In genomic region chr22:46749682-46750529, GRCh38 we compare ENCODE assay signal across 9 cellular contexts. TPM values are rescaled to one million over a fixed set of nuclear protein-coding genes. Genes with fewer than 3 reads are reported as not detected.
DNase-seq lines count a peak whose midpoint lies in the region; ATAC-seq and TF ChIP-seq lines count a peak whose summit lies in the region.
"Had no signal": no experiment of that assay in that cellular context is flagged by ENCODE, and none has a peak within 500 bp of the region (broad histone marks: within the 10 kb centered on the region; RNA-seq: fewer than 3 reads in every experiment).

No MANE protein-coding gene starts in this region.

- H3K36me3 Mint-ChIP-seq in T-helper 17 cell (ENCODE audit: low read depth) (no peaks in the 10 kb centered on the region), glutamatergic neuron (ENCODE audit: unreplicated experiment) (no peaks in the 10 kb centered on the region)

- H3K27ac Mint-ChIP-seq in T-helper 17 cell = peak overlapping the region; percentile 96
- H3K27ac Mint-ChIP-seq in glutamatergic neuron (ENCODE audit: unreplicated experiment) = no peak overlapping the region

- H3K27me3 ChIP-seq in right cardiac atrium (ENCODE audit: control insufficient read depth, insufficient read depth) = no peaks in the 10 kb centered on the region
- H3K27me3 ChIP-seq in spleen (replicated peaks in 1 of 7) = no peaks in the 10 kb centered on the region

- H3K27me3 Mint-ChIP-seq in T-helper 17 cell (no peaks in the 10 kb centered on the region), glutamatergic neuron (ENCODE audit: unreplicated experiment) (peaks cover 1% of the 10 kb centered on the region)

- H3K4me1 ChIP-seq in right cardiac atrium (ENCODE audit: control insufficient read depth, insufficient read depth, low read length) = peaks cover 19% of the 10 kb centered on the region
- H3K4me1 ChIP-seq in spleen = peaks cover 28 to 70% (median 54%) of the 10 kb centered on the region in 6 donors

- H3K9me3 Mint-ChIP-seq in glutamatergic neuron (ENCODE audit: unreplicated experiment) = peaks cover 5% of the 10 kb centered on the region

- H3K9me3 ChIP-seq in T-helper 17 cell (ENCODE audit: control insufficient read depth, low read length, poor library complexity, severe bottlenecking) (no peaks in the 10 kb centered on the region), right cardiac atrium (ENCODE audit: control insufficient read depth, low read length) (no peaks in the 10 kb centered on the region), spleen (no peaks in the 10 kb centered on the region)

- H3K4me1 Mint-ChIP-seq in T-helper 17 cell (peaks cover 28% of the 10 kb centered on the region), glutamatergic neuron (ENCODE audit: low read depth, unreplicated experiment) (no peaks in the 10 kb centered on the region)

- H3K27ac ChIP-seq in right cardiac atrium (ENCODE audit: low read length) (no peak overlapping the region), spleen (peak overlapping the region; percentile 38 to 95 (median 64))

- no peak overlapping the region for H3K4me3 ChIP-seq in right cardiac atrium (ENCODE audit: low read length)
- peak overlapping the region in 1 of 8 donors; percentile 35 for H3K4me3 ChIP-seq in spleen

- no peaks in the 10 kb centered on the region for H3K36me3 ChIP-seq in spleen

- WGBS in right cardiac atrium = 73% methylated on average over 14 of the region's 14 CpGs
- 42 to 66% (median 47%) methylated on average over 14 of the region's 14 CpGs for WGBS in spleen, 5 donors

- intact Hi-C loops in right cardiac atrium (cut with DNase I) = no loop called here
- intact Hi-C loops in spleen (cut with DNase I; ENCODE audit: low total_unique reads) = no loop called here

- no peak for TF ChIP-seq POLR2A in spleen (IDR thresholded peaks at IDR 0.05)

- ATAC-seq in T-helper 17 cell = peak; percentile 69
- ATAC-seq in right cardiac atrium = no peak
- ATAC-seq in GM18868 (IDR thresholded peaks at IDR 0.05; ENCODE audit: unreplicated experiment) = no peak

- TF ChIP-seq CTCF in spleen (IDR thresholded peaks at IDR 0.05 in 8 of 11, conservative IDR thresholded peaks at IDR 0.05 in 3 of 11) (no peak), glutamatergic neuron (IDR thresholded peaks at IDR 0.05; ENCODE audit: partially characterized antibody, unreplicated experiment) (no peak), GM20000 (IDR thresholded peaks at IDR 0.05; ENCODE audit: extremely low read depth, missing control alignments) (no peak)

- DNase-seq in activated CD4-positive, alpha-beta T cell treated with anti-CD3 and anti-CD28 coated beads for 48 hours = peak; percentile 31
- DNase-seq in activated CD4-positive, alpha-beta T cell treated with anti-CD3 and anti-CD28 coated beads, Interleukin-2, amount 50 U/mL, for 4 hours = no peak
- peak in 1 of 3 donors; percentile 31 for DNase-seq in T-helper 17 cell
- peak in 2 of 3 donors; percentile 18 to 32 for DNase-seq in right cardiac atrium
- no peak for DNase-seq in spleen
- no peak for DNase-seq in glutamatergic neuron
- no peak for DNase-seq in GM20000 (ENCODE audit: low spot score)
- DNase-seq: NCI-H2227 treated with DMSO at 0.1 percent for 48 hours had no signal

- H3K4me3 Mint-ChIP-seq in T-helper 17 cell (peak overlapping the region; percentile 85), glutamatergic neuron (ENCODE audit: unreplicated experiment) (no peak overlapping the region)

RNA-seq across cellular contexts. Expression of gene CERK, which starts 11.9 kb away (rescaled TPM):
- 100 to 1,000 TPM; 164 to 174 TPM for total RNA-seq in T-helper 17 cell
- 10 to 100 TPM; 59.5 to 83.5 (median 68.7) TPM for total RNA-seq in right cardiac atrium
- polyA plus RNA-seq in right cardiac atrium = 32.6 TPM
- 10 to 100 TPM; 31.3 to 47.1 (median 40.6) TPM for total RNA-seq in spleen
- 10 to 100 TPM; 13.7 to 17.1 (median 14.5) TPM for polyA plus RNA-seq in spleen
- 145 TPM for total RNA-seq in glutamatergic neuron (ENCODE audit: unreplicated experiment)

RNA-seq across cellular contexts. Expression of gene TBC1D22A, which starts 12.5 kb away (rescaled TPM):
- total RNA-seq in T-helper 17 cell (10 to 100 TPM; 42.1 to 43.8 TPM), right cardiac atrium (10 to 100 TPM; 15.3 to 17.3 (median 16.4) TPM), spleen (10 to 100 TPM; 40.1 to 66.9 (median 54.8) TPM), glutamatergic neuron (ENCODE audit: unreplicated experiment) (23.0 TPM)
- polyA plus RNA-seq in right cardiac atrium (12.0 TPM), spleen (10 to 100 TPM; 17.2 to 34.0 (median 25.9) TPM)

Comparison
In these comparisons a context has a peak if more than half of its experiments do, and no peak if none do; other contexts are left out.
1. DNase-seq: peak in activated CD4-positive, alpha-beta T cell treated with anti-CD3 and anti-CD28 coated beads for 48 hours (single experiment) and right cardiac atrium (2 of 3); none in activated CD4-positive, alpha-beta T cell treated with anti-CD3 and anti-CD28 coated beads, Interleukin-2, amount 50 U/mL, for 4 hours (0 of 2), spleen (single experiment), glutamatergic neuron (single experiment) and GM20000 (single experiment).